22 cellular contexts compared by ENCODE assay signal in the genomic region with DNA sequence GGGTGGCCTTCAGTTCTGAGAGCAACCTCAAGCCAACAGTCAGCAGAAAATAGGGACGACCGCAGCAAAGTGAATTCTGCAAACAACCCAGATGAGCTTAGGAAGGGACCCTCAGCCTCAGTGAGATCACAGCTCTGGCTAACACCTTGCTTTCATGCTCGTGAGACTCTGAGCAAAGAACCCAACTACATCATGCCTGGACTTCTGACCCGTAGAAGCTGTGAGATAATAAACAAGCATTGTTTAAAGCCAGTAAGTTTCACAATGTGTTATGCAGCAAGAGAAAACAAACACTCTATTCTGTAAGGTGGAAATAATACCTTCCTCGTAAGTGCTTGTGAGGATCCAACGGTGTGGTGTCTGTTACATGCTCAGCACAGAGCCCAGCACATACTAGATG.
"Had no signal": no experiment of that assay in that cellular context is flagged by ENCODE, and none has a peak within 500 bp of the region (broad histone marks: within the 10 kb centered on the region; RNA-seq: fewer than 3 reads in every experiment).

No MANE protein-coding gene starts in this region.

- H3K4me3 ChIP-seq: gastrocnemius medialis, lung, pancreas, psoas muscle, right atrium auricular region, thyroid gland had no signal

- H3K27me3 Mint-ChIP-seq: activated CD4-positive, alpha-beta memory T cell treated with anti-CD3 and anti-CD28 coated beads for 36 hours; activated naive CD4-positive, alpha-beta T cell treated with anti-CD3 and anti-CD28 coated beads, Interleukin-2, amount 10 ng/mL, durations not matched to agents 7 days and 5 days; stimulated activated naive CD8-positive, alpha-beta T cell treated with anti-CD3 and anti-CD28 coated beads, Interleukin-15, Interleukin-2, amounts not matched to agents 100 ng/mL and 50 ng/mL, for 24 hours had no signal

- H3K9me3 Mint-ChIP-seq: activated CD4-positive, alpha-beta memory T cell treated with anti-CD3 and anti-CD28 coated beads for 36 hours had no signal

- H3K4me3 Mint-ChIP-seq: activated CD4-positive, alpha-beta memory T cell treated with anti-CD3 and anti-CD28 coated beads for 36 hours; activated naive CD4-positive, alpha-beta T cell treated with anti-CD3 and anti-CD28 coated beads, Interleukin-2, amount 10 ng/mL, durations not matched to agents 7 days and 5 days; natural killer cell treated with Interleukin-12 subunit alpha and Interleukin-12 subunit beta and Interleukin-15 and Interleukin-18, amount 100 ng/mL, for 72 hours; stimulated activated naive CD8-positive, alpha-beta T cell treated with anti-CD3 and anti-CD28 coated beads, Interleukin-15, Interleukin-2, amounts not matched to agents 100 ng/mL and 50 ng/mL, for 24 hours had no signal

- H3K27ac ChIP-seq: gastrocnemius medialis, neutrophil, pancreas, psoas muscle, right atrium auricular region, thyroid gland had no signal

- H3K9me3 ChIP-seq: gastrocnemius medialis, neutrophil, pancreas, thyroid gland had no signal

- DNase-seq: activated CD4-positive, alpha-beta memory T cell treated with anti-CD3 and anti-CD28 coated beads for 36 hours; activated CD4-positive, alpha-beta T cell treated with anti-CD3 and anti-CD28 coated beads for 4 hours; activated CD4-positive, CD25-positive, alpha-beta regulatory T cell; activated effector memory CD4-positive, alpha-beta T cell treated with anti-CD3 and anti-CD28 coated beads, Interleukin-2, amount 50 U/mL, for 16 hours; activated naive CD4-positive, alpha-beta T cell treated with anti-CD3 and anti-CD28 coated beads, Interleukin-2, amount 10 ng/mL, durations not matched to agents 7 days and 5 days; activated T-cell treated with anti-CD3 and anti-CD28 coated beads for 4 hours; amygdala; effector CD4-positive, alpha-beta T cell; gastrocnemius medialis; left colon; pancreas; psoas muscle; stimulated activated CD4-positive, alpha-beta T cell treated with anti-CD3 and anti-CD28 coated beads, Interleukin-12 subunit alpha, Interleukin-12 subunit beta, amount 100 ng/mL, for 4 hours; stimulated activated CD4-positive, alpha-beta T cell treated with anti-CD3 and anti-CD28 coated beads, Interleukin-4, amount 100 ng/mL, for 4 hours; substantia nigra; T-helper 9 cell; thyroid gland had no signal

- H3K36me3 Mint-ChIP-seq: activated CD4-positive, alpha-beta memory T cell treated with anti-CD3 and anti-CD28 coated beads for 36 hours; activated naive CD4-positive, alpha-beta T cell treated with anti-CD3 and anti-CD28 coated beads, Interleukin-2, amount 10 ng/mL, durations not matched to agents 7 days and 5 days; natural killer cell treated with Interleukin-12 subunit alpha and Interleukin-12 subunit beta and Interleukin-15 and Interleukin-18, amount 100 ng/mL, for 72 hours had no signal

- ATAC-seq: gastrocnemius medialis; left colon; natural killer cell treated with Interleukin-12 subunit alpha and Interleukin-12 subunit beta and Interleukin-15 and Interleukin-18, amount 100 ng/mL, for 72 hours; pancreas; psoas muscle had no signal

- H3K4me1 Mint-ChIP-seq: activated naive CD4-positive, alpha-beta T cell treated with anti-CD3 and anti-CD28 coated beads, Interleukin-2, amount 10 ng/mL, durations not matched to agents 7 days and 5 days had no signal

- H3K27ac Mint-ChIP-seq: activated CD4-positive, alpha-beta memory T cell treated with anti-CD3 and anti-CD28 coated beads for 36 hours; activated naive CD4-positive, alpha-beta T cell treated with anti-CD3 and anti-CD28 coated beads, Interleukin-2, amount 10 ng/mL, durations not matched to agents 7 days and 5 days; natural killer cell treated with Interleukin-12 subunit alpha and Interleukin-12 subunit beta and Interleukin-15 and Interleukin-18, amount 100 ng/mL, for 72 hours; stimulated activated naive CD8-positive, alpha-beta T cell treated with anti-CD3 and anti-CD28 coated beads, Interleukin-15, Interleukin-2, amounts not matched to agents 100 ng/mL and 50 ng/mL, for 24 hours had no signal

- H3K4me1 ChIP-seq: gastrocnemius medialis, pancreas, psoas muscle, right atrium auricular region, thyroid gland had no signal

- H3K36me3 ChIP-seq: gastrocnemius medialis, neutrophil, pancreas, right atrium auricular region, thyroid gland had no signal

- H3K27me3 ChIP-seq: neutrophil, pancreas, right atrium auricular region, thyroid gland had no signal
